20 cellular contexts compared by ENCODE assay signal in genomic region chr11:17813391-17814059, GRCh38.
DNase-seq lines count a peak whose midpoint lies in the region; ATAC-seq, FAIRE-seq and TF ChIP-seq lines count a peak whose summit lies in the region.
"Had no signal": no experiment of that assay in that cellular context is flagged by ENCODE, and none has a peak within 500 bp of the region (broad histone marks: within the 10 kb centered on the region; RNA-seq: fewer than 3 reads in every experiment).

No MANE protein-coding gene starts in this region.

- DNase-seq in RWPE2 (ENCODE audit: low spot score): no peak
- peak; percentile 83 for DNase-seq in cerebellar cortex (ENCODE audit: low spot score)
- no peak for DNase-seq in pancreas
- DNase-seq in GM12891 (ENCODE audit: insufficient read length, low spot score): no peak
- DNase-seq in activated T-helper 2 cell treated with anti-CD3 and anti-CD28 coated beads, Interferon-gamma antibody, Interleukin-2, Interleukin-4, amounts not matched to agents 10 μg/mL and 5 μg/mL and 100 μg/mL, durations not matched to agents 14 hours and 24 hours and 36 hours (ENCODE audit: low spot score): no peak
- DNase-seq: activated CD4-positive, CD25-positive, alpha-beta regulatory T cell; activated naive CD8-positive, alpha-beta T cell treated with anti-CD3 and anti-CD28 coated beads, Interleukin-2, amount 50 U/mL, for 24 hours; DMS79; endodermal cell; NCI-H1930; NCI-H446 treated with DMSO at 0.1 percent for 48 hours; right cardiac atrium; stimulated activated naive B cell treated with anti-CD40 and anti-IgM and Interleukin-4, amounts not matched to agents 10 μg/mL and 1 μg/mL and 100 μg/mL, for 72 hours; transverse colon had no signal

- ATAC-seq in RWPE2 (ENCODE audit: low read depth) (peak; percentile 49; the same call in 1 of the 3 replicates), pancreas (peak in 3 of 4 donors; percentile 57 to 87 (median 69)), HG03354 (IDR thresholded peaks at IDR 0.05; ENCODE audit: poor library complexity, severe bottlenecking, unreplicated experiment) (no peak), HG03378 (IDR thresholded peaks at IDR 0.05; ENCODE audit: unreplicated experiment) (no peak)
- ATAC-seq: activated naive CD8-positive, alpha-beta T cell treated with anti-CD3 and anti-CD28 coated beads, Interleukin-2, amount 50 U/mL, for 24 hours; right cardiac atrium; stimulated activated naive B cell treated with anti-CD40 and anti-IgM and Interleukin-4, amounts not matched to agents 10 μg/mL and 1 μg/mL and 100 μg/mL, for 72 hours had no signal

- no peak overlapping the region for H3K27ac Mint-ChIP-seq in activated T-helper 2 cell treated with anti-CD3 and anti-CD28 coated beads, Interferon-gamma antibody, Interleukin-2, Interleukin-4, amounts not matched to agents 10 μg/mL and 5 μg/mL and 100 μg/mL, durations not matched to agents 14 hours and 24 hours and 36 hours
- H3K27ac Mint-ChIP-seq: activated naive CD8-positive, alpha-beta T cell treated with anti-CD3 and anti-CD28 coated beads, Interleukin-2, amount 50 U/mL, for 24 hours; CD14-positive monocyte; endodermal cell; stimulated activated naive B cell treated with anti-CD40 and anti-IgM and Interleukin-4, amounts not matched to agents 10 μg/mL and 1 μg/mL and 100 μg/mL, for 72 hours had no signal

- no peak overlapping the region for H3K4me3 Mint-ChIP-seq in activated T-helper 2 cell treated with anti-CD3 and anti-CD28 coated beads, Interferon-gamma antibody, Interleukin-2, Interleukin-4, amounts not matched to agents 10 μg/mL and 5 μg/mL and 100 μg/mL, durations not matched to agents 14 hours and 24 hours and 36 hours (ENCODE audit: low read depth)
- H3K4me3 Mint-ChIP-seq: activated naive CD8-positive, alpha-beta T cell treated with anti-CD3 and anti-CD28 coated beads, Interleukin-2, amount 50 U/mL, for 24 hours; CD14-positive monocyte; endodermal cell; stimulated activated naive B cell treated with anti-CD40 and anti-IgM and Interleukin-4, amounts not matched to agents 10 μg/mL and 1 μg/mL and 100 μg/mL, for 72 hours had no signal

- H3K9me3 ChIP-seq in RWPE2 (ENCODE audit: severe bottlenecking) (no peaks in the 10 kb centered on the region), pancreas (no peaks in the 10 kb centered on the region)
- H3K9me3 ChIP-seq: SJCRH30, transverse colon had no signal

- H3K36me3 ChIP-seq in RWPE2 (ENCODE audit: low read depth): no peaks in the 10 kb centered on the region
- no peaks in the 10 kb centered on the region for H3K36me3 ChIP-seq in pancreas
- H3K36me3 ChIP-seq: SJCRH30, transverse colon had no signal

- FAIRE-seq in pancreas (lab: Jason Lieb, UNC) (no peak), GM12891 (lab: Jason Lieb, UNC) (no peak)
- FAIRE-seq: islet of Langerhans had no signal

- no peaks in the 10 kb centered on the region for H3K36me3 Mint-ChIP-seq in activated T-helper 2 cell treated with anti-CD3 and anti-CD28 coated beads, Interferon-gamma antibody, Interleukin-2, Interleukin-4, amounts not matched to agents 10 μg/mL and 5 μg/mL and 100 μg/mL, durations not matched to agents 14 hours and 24 hours and 36 hours (ENCODE audit: low read depth)

- no peaks in the 10 kb centered on the region for H3K27me3 ChIP-seq in RWPE2 (ENCODE audit: insufficient read depth, poor library complexity, severe bottlenecking)
- no peaks in the 10 kb centered on the region for H3K27me3 ChIP-seq in pancreas
- H3K27me3 ChIP-seq: SJCRH30, transverse colon had no signal

- no peaks in the 10 kb centered on the region for H3K4me1 Mint-ChIP-seq in activated T-helper 2 cell treated with anti-CD3 and anti-CD28 coated beads, Interferon-gamma antibody, Interleukin-2, Interleukin-4, amounts not matched to agents 10 μg/mL and 5 μg/mL and 100 μg/mL, durations not matched to agents 14 hours and 24 hours and 36 hours (ENCODE audit: low read depth)
- H3K4me1 Mint-ChIP-seq: activated naive CD8-positive, alpha-beta T cell treated with anti-CD3 and anti-CD28 coated beads, Interleukin-2, amount 50 U/mL, for 24 hours; CD14-positive monocyte; endodermal cell; stimulated activated naive B cell treated with anti-CD40 and anti-IgM and Interleukin-4, amounts not matched to agents 10 μg/mL and 1 μg/mL and 100 μg/mL, for 72 hours had no signal

- H3K4me3 ChIP-seq in RWPE2 (ENCODE audit: severe bottlenecking): no peak overlapping the region
- H3K4me3 ChIP-seq in pancreas: no peak overlapping the region
- H3K4me3 ChIP-seq: SJCRH30, transverse colon had no signal

- H3K27ac ChIP-seq in C4-2B: peak overlapping the region; percentile 55; the same call in 1 of the 2 replicates
- no peak overlapping the region for H3K27ac ChIP-seq in RWPE2 (ENCODE audit: poor library complexity, severe bottlenecking)
- H3K27ac ChIP-seq in pancreas: peak overlapping the region in 2 of 4 donors; percentile 19 to 47
- H3K27ac ChIP-seq: SJCRH30 had no signal

- TF ChIP-seq CTCF in C4-2B (conservative IDR thresholded peaks at IDR 0.05) (no peak), RWPE2 (IDR thresholded peaks at IDR 0.05; ENCODE audit: poor library complexity, severe bottlenecking) (no peak), pancreas (IDR thresholded peaks at IDR 0.05) (no peak)

- no peaks in the 10 kb centered on the region for H3K27me3 Mint-ChIP-seq in activated T-helper 2 cell treated with anti-CD3 and anti-CD28 coated beads, Interferon-gamma antibody, Interleukin-2, Interleukin-4, amounts not matched to agents 10 μg/mL and 5 μg/mL and 100 μg/mL, durations not matched to agents 14 hours and 24 hours and 36 hours (ENCODE audit: low read depth)
- H3K27me3 Mint-ChIP-seq: activated naive CD8-positive, alpha-beta T cell treated with anti-CD3 and anti-CD28 coated beads, Interleukin-2, amount 50 U/mL, for 24 hours; stimulated activated naive B cell treated with anti-CD40 and anti-IgM and Interleukin-4, amounts not matched to agents 10 μg/mL and 1 μg/mL and 100 μg/mL, for 72 hours had no signal

- WGBS in pancreas, 2 donors: 62 to 76% methylated on average over 2 of the region's 2 CpGs

- intact Hi-C loops in pancreas (cut with DNase I): no loop called here
- intact Hi-C loops in activated T-helper 2 cell treated with anti-CD3 and anti-CD28 coated beads, Interferon-gamma antibody, Interleukin-2, Interleukin-4, amounts not matched to agents 10 μg/mL and 5 μg/mL and 100 μg/mL, durations not matched to agents 14 hours and 24 hours and 36 hours (cut with micrococcal nuclease): loop anchor here (10.0 kb wide), 1 partner anchor 101 kb away; no protein-coding TSS in a partner anchor

- no peak for TF ChIP-seq POLR2A in GM12891 (IDR thresholded peaks at IDR 0.05; ENCODE audit: low read depth, low read length)

- H3K4me1 ChIP-seq in RWPE2 (ENCODE audit: insufficient read depth, poor library complexity, severe bottlenecking) (no peaks in the 10 kb centered on the region), pancreas (peaks cover 0 to 7% (median 4%) of the 10 kb centered on the region in 3 donors)

- no peaks in the 10 kb centered on the region for H3K9me3 Mint-ChIP-seq in activated T-helper 2 cell treated with anti-CD3 and anti-CD28 coated beads, Interferon-gamma antibody, Interleukin-2, Interleukin-4, amounts not matched to agents 10 μg/mL and 5 μg/mL and 100 μg/mL, durations not matched to agents 14 hours and 24 hours and 36 hours
- H3K9me3 Mint-ChIP-seq: activated naive CD8-positive, alpha-beta T cell treated with anti-CD3 and anti-CD28 coated beads, Interleukin-2, amount 50 U/mL, for 24 hours; endodermal cell had no signal

TF ChIP-seq in GM12891, 5 proteins besides CTCF, POLR2A, EP300 and RAD21:
- TF ChIP-seq TAF1 (IDR thresholded peaks at IDR 0.05; ENCODE audit: low read depth, low read length): no peak
- TF ChIP-seq SPI1 (IDR thresholded peaks at IDR 0.05; ENCODE audit: low read depth, low read length): no peak
- no peak for TF ChIP-seq POLR2AphosphoS5 (IDR thresholded peaks at IDR 0.05; ENCODE audit: low read depth, low read length)
- TF ChIP-seq POU2F2 (IDR thresholded peaks at IDR 0.05; ENCODE audit: low read depth, low read length): no peak
- TF ChIP-seq PAX5 (IDR thresholded peaks at IDR 0.05; ENCODE audit: insufficient read depth, low read length, severe bottlenecking): no peak

Comparison
In these comparisons a context has a peak if more than half of its experiments do, and no peak if none do; other contexts are left out.
1. ATAC-seq: peak in RWPE2 (single experiment) and pancreas (3 of 4); none in HG03354 (single experiment) and HG03378 (single experiment).